Comparison of ENCODE assay signal across 10 cellular contexts in genomic region chr1:43548285-43549271, GRCh38. TPM values are rescaled to one million over a fixed set of nuclear protein-coding genes. Genes with fewer than 3 reads are reported as not detected.
DNase-seq lines count a peak whose midpoint lies in the region; ATAC-seq and TF ChIP-seq lines count a peak whose summit lies in the region.
"Had no signal": no experiment of that assay in that cellular context is flagged by ENCODE, and none has a peak within 500 bp of the region (broad histone marks: within the 10 kb centered on the region; RNA-seq: fewer than 3 reads in every experiment).

No MANE protein-coding gene starts in this region.

- H3K36me3 Mint-ChIP-seq in activated CD4-positive, alpha-beta T cell treated with anti-CD3 and anti-CD28 coated beads for 36 hours (ENCODE audit: low read depth): no peaks in the 10 kb centered on the region

- H3K4me1 ChIP-seq in RWPE2 (ENCODE audit: insufficient read depth, poor library complexity, severe bottlenecking) (peaks cover 64% of the 10 kb centered on the region), mucosa of stomach (ENCODE audit: control insufficient read depth, insufficient read depth, low read length) (peaks cover 96% of the 10 kb centered on the region), left ventricle myocardium inferior (peaks cover 13% of the 10 kb centered on the region)
- H3K4me1 ChIP-seq: SJSA1 had no signal

- H3K27me3 ChIP-seq in RWPE2 (ENCODE audit: insufficient read depth, poor library complexity, severe bottlenecking): no peaks in the 10 kb centered on the region
- no peaks in the 10 kb centered on the region for H3K27me3 ChIP-seq in mucosa of stomach (ENCODE audit: control insufficient read depth, insufficient read depth, low read length)
- no peaks in the 10 kb centered on the region for H3K27me3 ChIP-seq in WERI-Rb-1 (ENCODE audit: insufficient read depth, low read depth, severe bottlenecking)
- H3K27me3 ChIP-seq in left ventricle myocardium inferior (ENCODE audit: low read depth): no peaks in the 10 kb centered on the region
- H3K27me3 ChIP-seq: cardiac muscle cell, SJSA1 had no signal

- no peak overlapping the region for H3K27ac Mint-ChIP-seq in activated CD4-positive, alpha-beta T cell treated with anti-CD3 and anti-CD28 coated beads for 36 hours
- H3K27ac Mint-ChIP-seq: activated B cell treated with CpG ODN at 0.5 μM for 24 hours had no signal

- H3K36me3 ChIP-seq in RWPE2 (ENCODE audit: low read depth) (peaks cover 80% of the 10 kb centered on the region), mucosa of stomach (ENCODE audit: control insufficient read depth, insufficient read depth, low read length) (no peaks in the 10 kb centered on the region), WERI-Rb-1 (peaks cover 38% of the 10 kb centered on the region), left ventricle myocardium inferior (no peaks in the 10 kb centered on the region)
- H3K36me3 ChIP-seq: cardiac muscle cell had no signal

- peak overlapping the region; percentile 74 for H3K27ac ChIP-seq in RWPE2 (ENCODE audit: poor library complexity, severe bottlenecking)
- H3K27ac ChIP-seq in WERI-Rb-1: no peak overlapping the region
- H3K27ac ChIP-seq in left ventricle myocardium inferior (replicated peaks): no peak overlapping the region
- H3K27ac ChIP-seq: cardiac muscle cell, SJSA1 had no signal

- intact Hi-C loops in left ventricle myocardium inferior (cut with micrococcal nuclease): no loop called here
- intact Hi-C loops in activated CD4-positive, alpha-beta T cell treated with anti-CD3 and anti-CD28 coated beads for 36 hours (cut with DNase I, micrococcal nuclease): no loop called here

- POLR2A ChIA-PET in activated CD4-positive, alpha-beta T cell treated with anti-CD3 and anti-CD28 coated beads for 36 hours (lab: Charles Lee): no interaction called here

- no peaks in the 10 kb centered on the region for H3K4me1 Mint-ChIP-seq in activated CD4-positive, alpha-beta T cell treated with anti-CD3 and anti-CD28 coated beads for 36 hours

- H3K9me3 ChIP-seq in RWPE2 (ENCODE audit: severe bottlenecking) (no peaks in the 10 kb centered on the region), mucosa of stomach (ENCODE audit: control insufficient read depth, low read length) (no peaks in the 10 kb centered on the region), WERI-Rb-1 (ENCODE audit: severe bottlenecking) (no peaks in the 10 kb centered on the region), left ventricle myocardium inferior (replicated peaks) (no peaks in the 10 kb centered on the region)
- H3K9me3 ChIP-seq: SJSA1 had no signal

- H3K4me3 Mint-ChIP-seq in activated CD4-positive, alpha-beta T cell treated with anti-CD3 and anti-CD28 coated beads for 36 hours: no peak overlapping the region
- H3K4me3 Mint-ChIP-seq: activated B cell treated with CpG ODN at 0.5 μM for 24 hours had no signal

- TF ChIP-seq CTCF in RWPE2 (IDR thresholded peaks at IDR 0.05; ENCODE audit: poor library complexity, severe bottlenecking): no peak
- no peak for TF ChIP-seq CTCF in fibroblast of villous mesenchyme (IDR thresholded peaks at IDR 0.05; ENCODE audit: insufficient read depth, low read depth, low read length)
- no peak for TF ChIP-seq CTCF in WERI-Rb-1 (IDR thresholded peaks at IDR 0.05; ENCODE audit: low read depth, low read length)
- no peak for TF ChIP-seq CTCF in left ventricle myocardium inferior (IDR thresholded peaks at IDR 0.05; ENCODE audit: borderline replicate concordance)

- no peaks in the 10 kb centered on the region for H3K9me3 Mint-ChIP-seq in activated CD4-positive, alpha-beta T cell treated with anti-CD3 and anti-CD28 coated beads for 36 hours (ENCODE audit: low read depth)
- H3K9me3 Mint-ChIP-seq: activated B cell treated with CpG ODN at 0.5 μM for 24 hours had no signal

- no peak for DNase-seq in RWPE2 (ENCODE audit: low spot score)
- peak; percentile 74 for DNase-seq in fibroblast of villous mesenchyme (ENCODE audit: low read depth)
- DNase-seq in WERI-Rb-1: no peak
- no peak for DNase-seq in AG20443 (ENCODE audit: low spot score)
- DNase-seq in left ventricle myocardium inferior: no peak
- DNase-seq in activated CD4-positive, alpha-beta T cell treated with anti-CD3 and anti-CD28 coated beads for 36 hours: no peak
- DNase-seq: activated B cell treated with CpG ODN at 0.5 μM for 24 hours had no signal

- CTCF ChIA-PET in activated CD4-positive, alpha-beta T cell treated with anti-CD3 and anti-CD28 coated beads for 36 hours (lab: Charles Lee): interaction anchor here (0.6 to 1.0 kb wide), 2 partner anchors 19 to 249 kb away, joined by 3 to 5 read pairs; no protein-coding TSS in a partner anchor

- ATAC-seq in RWPE2 (ENCODE audit: low read depth): peak; percentile 39
- ATAC-seq in activated CD4-positive, alpha-beta T cell treated with anti-CD3 and anti-CD28 coated beads for 36 hours: no peak

- H3K4me3 ChIP-seq in RWPE2 (ENCODE audit: severe bottlenecking) (no peak overlapping the region), fibroblast of villous mesenchyme (ENCODE audit: low read depth, low read length) (no peak overlapping the region), mucosa of stomach (ENCODE audit: low read length) (no peak overlapping the region), WERI-Rb-1 (ENCODE audit: low read depth, low read length) (no peak overlapping the region), left ventricle myocardium inferior (no peak overlapping the region)
- H3K4me3 ChIP-seq: cardiac muscle cell, SJSA1 had no signal

- peak overlapping the region; percentile 42 for H3K9ac ChIP-seq in mucosa of stomach (ENCODE audit: low read length)

- peaks cover 8% of the 10 kb centered on the region for H3K27me3 Mint-ChIP-seq in activated CD4-positive, alpha-beta T cell treated with anti-CD3 and anti-CD28 coated beads for 36 hours

RNA-seq across cellular contexts. Expression of gene PTPRF, which starts 17.9 kb away (rescaled TPM):
- total RNA-seq in fibroblast of villous mesenchyme (42.7 and 53.8 TPM in 2 replicates), left ventricle myocardium inferior (2.9 TPM)
- 1 to 10 TPM; 5.1 to 6.8 TPM for total RNA-seq in activated CD4-positive, alpha-beta T cell treated with anti-CD3 and anti-CD28 coated beads for 36 hours
- total RNA-seq: activated B cell treated with CpG ODN at 0.5 μM for 24 hours had no signal
